Comparison of ENCODE assay signal across 19 cellular contexts in the genomic region with DNA sequence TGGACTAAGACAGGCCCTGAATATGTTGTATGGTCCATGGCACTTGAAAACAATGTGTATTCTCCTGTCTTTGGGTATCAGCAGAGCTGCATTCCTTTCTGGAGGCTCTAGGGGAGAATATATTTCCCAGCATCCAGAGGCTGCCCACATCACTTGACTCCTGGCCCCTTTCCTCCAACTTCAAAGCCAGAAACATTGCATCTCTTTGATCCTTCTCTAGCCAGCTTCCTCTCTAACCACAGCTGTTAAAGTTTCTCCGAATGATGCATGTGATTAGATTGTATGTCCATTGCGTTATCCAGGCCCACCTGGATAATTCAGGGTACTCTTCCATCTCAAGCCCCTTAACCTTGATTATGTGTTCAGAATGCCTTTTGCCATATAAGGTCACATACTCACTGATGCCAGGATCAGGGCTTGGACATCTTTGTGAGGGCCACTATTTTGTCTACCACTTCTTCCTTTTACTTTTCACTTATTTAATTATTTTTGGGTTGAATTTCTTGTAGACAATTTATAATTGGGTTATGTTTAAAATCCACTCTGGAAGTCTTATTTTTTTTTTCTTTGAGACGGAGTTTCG. TPM values are rescaled to one million over a fixed set of nuclear protein-coding genes. Genes with fewer than 3 reads are reported as not detected.
DNase-seq lines count a peak whose midpoint lies in the region; ATAC-seq and TF ChIP-seq lines count a peak whose summit lies in the region.
"Had no signal": no experiment of that assay in that cellular context is flagged by ENCODE, and none has a peak within 500 bp of the region (broad histone marks: within the 10 kb centered on the region; RNA-seq: fewer than 3 reads in every experiment).

No MANE protein-coding gene starts in this region.

- H3K4me3 ChIP-seq in cardiac muscle cell = no peak overlapping the region
- H3K4me3 ChIP-seq in heart left ventricle = no peak overlapping the region
- H3K4me3 ChIP-seq in mesenchymal stem cell (ENCODE audit: insufficient read depth in 1 of 2, low read depth in 1 of 2, low read length in 2 of 2) = no peak overlapping the region
- H3K4me3 ChIP-seq: dorsolateral prefrontal cortex had no signal

- no peak overlapping the region for H2BK5ac ChIP-seq in mesenchymal stem cell (ENCODE audit: low read depth, low read length, poor library complexity, severe bottlenecking)

- peaks cover 16% of the 10 kb centered on the region for H3K36me3 Mint-ChIP-seq in activated naive CD8-positive, alpha-beta T cell

- intact Hi-C loops in heart left ventricle (cut with DNase I) = no loop called here

- H2BK15ac ChIP-seq in mesenchymal stem cell (ENCODE audit: low read depth, poor library complexity, severe bottlenecking) = no peak overlapping the region

- H3K9me3 Mint-ChIP-seq in activated naive CD8-positive, alpha-beta T cell (ENCODE audit: low read depth) = no peaks in the 10 kb centered on the region
- H3K9me3 Mint-ChIP-seq: immature natural killer cell had no signal

- peak overlapping the region; percentile 24 for H3K27ac Mint-ChIP-seq in activated naive CD8-positive, alpha-beta T cell

- TF ChIP-seq CTCF in cardiac muscle cell (IDR thresholded peaks at IDR 0.05; ENCODE audit: low read depth, low read length) = no peak
- no peak for TF ChIP-seq CTCF in heart left ventricle (IDR thresholded peaks at IDR 0.05)

- H3K9me3 ChIP-seq in cardiac muscle cell (ENCODE audit: low read depth) (no peaks in the 10 kb centered on the region), heart left ventricle (no peaks in the 10 kb centered on the region), mesenchymal stem cell (ENCODE audit: control insufficient read depth, low read length) (no peaks in the 10 kb centered on the region)

- H3K18ac ChIP-seq in mesenchymal stem cell (ENCODE audit: low read depth in 1 of 2, low read length in 2 of 2) = no peak overlapping the region

- TF ChIP-seq POLR2A in heart left ventricle (IDR thresholded peaks at IDR 0.05) = no peak

- no peak overlapping the region for H3K9ac ChIP-seq in mesenchymal stem cell (ENCODE audit: low read length)
- H3K9ac ChIP-seq: parathyroid adenoma had no signal

- no peak for ATAC-seq in heart left ventricle
- ATAC-seq in GM18870 (IDR thresholded peaks at IDR 0.05; ENCODE audit: unreplicated experiment) = no peak

- H4K8ac ChIP-seq in mesenchymal stem cell (ENCODE audit: low read length) = no peak overlapping the region

- no peak overlapping the region for H3K4me2 ChIP-seq in mesenchymal stem cell (ENCODE audit: low read length, poor library complexity, severe bottlenecking)

- H3K27ac ChIP-seq in cardiac muscle cell (peak overlapping the region; percentile 24), heart left ventricle (no peak overlapping the region), mesenchymal stem cell (ENCODE audit: low read length, poor library complexity, severe bottlenecking) (no peak overlapping the region)
- H3K27ac ChIP-seq: 22Rv1, parathyroid adenoma had no signal

- H3K36me3 ChIP-seq in cardiac muscle cell (no peaks in the 10 kb centered on the region), heart left ventricle (peaks cover 0 to 8% (median 0%) of the 10 kb centered on the region in 9 donors), mesenchymal stem cell (ENCODE audit: control insufficient read depth in 1 of 2, insufficient read depth in 2 of 2, low read depth in 1 of 2, low read length in 2 of 2) (peaks cover 0 to 3% of the 10 kb centered on the region in 2 experiments)

- peak overlapping the region; percentile 33 for H3K4me3 Mint-ChIP-seq in activated naive CD8-positive, alpha-beta T cell
- H3K4me3 Mint-ChIP-seq: immature natural killer cell had no signal

- H3K79me1 ChIP-seq in mesenchymal stem cell (replicated peaks; ENCODE audit: low read length, poor library complexity, severe bottlenecking) = peaks cover 11% of the 10 kb centered on the region

- H3K14ac ChIP-seq in mesenchymal stem cell (ENCODE audit: low read length in 2 of 2) = no peak overlapping the region

- no peak overlapping the region for H3K4ac ChIP-seq in mesenchymal stem cell (ENCODE audit: low read depth in 1 of 2, low read length in 2 of 2)

- 82 to 96% (median 93%) methylated on average over 4 of the region's 4 CpGs for WGBS in heart left ventricle, 4 donors
- 88% methylated on average over 4 of the region's 4 CpGs for WGBS in mesenchymal stem cell

- DNase-seq in cardiac muscle cell (ENCODE audit: low read depth in 1 of 2, low spot score in 1 of 2) (peak in 1 of 2 donors; percentile 23), heart left ventricle (no peak), mesenchymal stem cell (peak; percentile 40), mucosa of gallbladder (ENCODE audit: low spot score) (no peak), NCI-H2081 (lab: John Stamatoyannopoulos, UW) (no peak)
- DNase-seq in activated CD4-positive, CD25-positive, alpha-beta regulatory T cell (lab: John Stamatoyannopoulos, UW) = no peak
- DNase-seq: activated CD4-positive, alpha-beta T cell treated with anti-CD3 and anti-CD28 coated beads, Interleukin-2, amount 50 U/mL, for 4 hours; activated naive CD4-positive, alpha-beta T cell treated with Interleukin-2 at 50 U/mL for 16 hours; activated T-cell treated with anti-CD3 and anti-CD28 coated beads for 4 hours; DMS 273 treated with DMSO at 0.1 percent for 48 hours; dorsolateral prefrontal cortex; immature natural killer cell; NCI-H1694; NCI-H446; stimulated activated CD4-positive, alpha-beta T cell treated with anti-CD3 and anti-CD28 coated beads, Interleukin-2, amount 100 ng/mL, for 48 hours had no signal

- no peak overlapping the region for H2BK12ac ChIP-seq in mesenchymal stem cell (ENCODE audit: low read length in 2 of 2)

- H3K4me1 Mint-ChIP-seq in activated naive CD8-positive, alpha-beta T cell (ENCODE audit: low read depth) = peaks cover 75% of the 10 kb centered on the region

- H3K4me1 ChIP-seq in cardiac muscle cell (ENCODE audit: low read depth) = peaks cover 20% of the 10 kb centered on the region
- peaks cover 3 to 40% (median 10%) of the 10 kb centered on the region in 12 donors for H3K4me1 ChIP-seq in heart left ventricle
- peaks cover 3% of the 10 kb centered on the region for H3K4me1 ChIP-seq in mesenchymal stem cell (ENCODE audit: control insufficient read depth, insufficient read depth, low read depth, low read length)
- H3K4me1 ChIP-seq: parathyroid adenoma had no signal

- no peak overlapping the region for H3K23ac ChIP-seq in mesenchymal stem cell (ENCODE audit: low read length in 2 of 2)

- no peak overlapping the region for H4K91ac ChIP-seq in mesenchymal stem cell (ENCODE audit: low read length)

- no peak overlapping the region for H2AFZ ChIP-seq in mesenchymal stem cell (ENCODE audit: low read depth, low read length)
- H2AFZ ChIP-seq: parathyroid adenoma had no signal

- no peak overlapping the region for H2AK5ac ChIP-seq in mesenchymal stem cell (ENCODE audit: low read length, severe bottlenecking)

- H2BK120ac ChIP-seq in mesenchymal stem cell (ENCODE audit: low read depth, low read length) = no peak overlapping the region

- no peaks in the 10 kb centered on the region for H3K27me3 Mint-ChIP-seq in activated naive CD8-positive, alpha-beta T cell

- H3K27me3 ChIP-seq in cardiac muscle cell (no peaks in the 10 kb centered on the region), heart left ventricle (no peaks in the 10 kb centered on the region), mesenchymal stem cell (ENCODE audit: control insufficient read depth in 1 of 2, insufficient read depth in 1 of 2, low read length in 2 of 2) (no peaks in the 10 kb centered on the region)
- H3K27me3 ChIP-seq: dorsolateral prefrontal cortex had no signal

RNA-seq across cellular contexts. Expression of a gene that starts 5.3 kb away (rescaled TPM):
- total RNA-seq in cardiac muscle cell (21.0 and 22.4 TPM in 2 replicates), heart left ventricle (10 to 100 TPM in 3 of 9 donors, 1 to 10 TPM in 6; 6.0 to 17.7 (median 8.2) TPM), mucosa of gallbladder (32.6 TPM)
- polyA plus RNA-seq in cardiac muscle cell (30.1 and 34.6 TPM in 2 replicates), heart left ventricle (1 to 10 TPM; 5.8 to 6.9 TPM)
- 15.6 TPM for polyA plus RNA-seq in mesenchymal stem cell (2013, experiment 1 of 2)
- polyA plus RNA-seq in mesenchymal stem cell (2013, experiment 2 of 2) = 15.9 TPM

RNA-seq across cellular contexts. Expression of a gene that starts 22.6 kb away (rescaled TPM):
- 0.74 and 1.8 TPM in 2 replicates for total RNA-seq in cardiac muscle cell
- polyA plus RNA-seq in cardiac muscle cell = 0.75 and 1.3 TPM in 2 replicates
- total RNA-seq in heart left ventricle = 10 to 100 TPM in 1 of 9 donors, 1 to 10 TPM in 4, under 1 TPM in 4; 0.74 to 17.0 (median 1.2) TPM
- polyA plus RNA-seq in heart left ventricle = 1 to 10 TPM in 1 of 2 donors, under 1 TPM in 1; 0.71 to 1.3 TPM
- 0.51 TPM for polyA plus RNA-seq in mesenchymal stem cell (2013, experiment 1 of 2)
- polyA plus RNA-seq in mesenchymal stem cell (2013, experiment 2 of 2) = 0.56 TPM
- 52.9 TPM for total RNA-seq in mucosa of gallbladder
